In genomic region chr4:36236159-36236558, GRCh38 we compare ENCODE assay signal across 19 cellular contexts. TPM values are rescaled to one million over a fixed set of nuclear protein-coding genes. Genes with fewer than 3 reads are reported as not detected.
A peak's percentile ranks its signal among the peaks of the same experiment; 100 is the strongest.
DNase-seq lines count a peak whose midpoint lies in the region; ATAC-seq, FAIRE-seq and TF ChIP-seq lines count a peak whose summit lies in the region.
"Had no signal": no experiment of that assay in that cellular context is flagged by ENCODE, and none has a peak within 500 bp of the region (broad histone marks: within the 10 kb centered on the region; RNA-seq: fewer than 3 reads in every experiment).

No MANE protein-coding gene starts in this region.

- H3K4me1 ChIP-seq in GM12878 (ENCODE audit: control insufficient read depth, insufficient read depth, low read length) (no peaks in the 10 kb centered on the region; the same call in 1 of the 2 replicates), foreskin keratinocyte (peaks cover 10% of the 10 kb centered on the region)
- H3K4me1 ChIP-seq: HAP-1 had no signal

- TF ChIP-seq CTCF in GM12878 (IDR thresholded peaks at IDR 0.05 in 2 of 3, conservative IDR thresholded peaks at IDR 0.05 in 1 of 3; ENCODE audit: control insufficient read depth in 2 of 3, extremely low read depth in 1 of 3, insufficient read depth in 1 of 3, low read depth in 3 of 3, low read length in 3 of 3) (no peak), foreskin keratinocyte (conservative IDR thresholded peaks at IDR 0.05) (no peak), glutamatergic neuron (IDR thresholded peaks at IDR 0.05; ENCODE audit: partially characterized antibody, unreplicated experiment) (no peak)

- 94% methylated on average over 2 of the region's 2 CpGs for WGBS in GM12878 (ENCODE audit: insufficient coverage, insufficient replicate concordance, low lambda C conversion rate, missing lambda C conversion rate)

- H3K36me3 ChIP-seq in GM12878 (ENCODE audit: control insufficient read depth in 2 of 2, insufficient read depth in 2 of 2, low read length in 1 of 2) = peaks cover 0 to 19% of the 10 kb centered on the region in 2 experiments; a peak in 1 of 4 replicates
- H3K36me3 ChIP-seq: HAP-1 had no signal

- H3K4me1 Mint-ChIP-seq in activated naive CD8-positive, alpha-beta T cell treated with anti-CD3 and anti-CD28 coated beads, Interleukin-2, amount 50 U/mL, for 24 hours = peaks cover 85% of the 10 kb centered on the region
- peaks cover 47% of the 10 kb centered on the region for H3K4me1 Mint-ChIP-seq in activated naive CD8-positive, alpha-beta T cell treated with anti-CD3 and anti-CD28 coated beads for 36 hours
- no peaks in the 10 kb centered on the region for H3K4me1 Mint-ChIP-seq in glutamatergic neuron (ENCODE audit: low read depth, unreplicated experiment)

- no peak for ATAC-seq in activated naive CD8-positive, alpha-beta T cell treated with anti-CD3 and anti-CD28 coated beads, Interleukin-2, amount 50 U/mL, for 24 hours
- ATAC-seq in GM12878 (no peak), foreskin keratinocyte (no peak), HG02981 (IDR thresholded peaks at IDR 0.05; ENCODE audit: unreplicated experiment) (no peak)

- no peak for TF ChIP-seq RAD21 in GM12878 (IDR thresholded peaks at IDR 0.05; ENCODE audit: insufficient read depth, low read depth, low read length)

- TF ChIP-seq POLR2A in GM12891 (IDR thresholded peaks at IDR 0.05; ENCODE audit: low read depth, low read length) (no peak), GM12878 (IDR thresholded peaks at IDR 0.05; ENCODE audit: low read depth, low read length) (no peak)

- POLR2A ChIA-PET in GM12878 (lab: Charles Lee) = interaction anchor here (0.5 to 0.7 kb wide), 2 partner anchors 55 to 119 kb away, joined by 3 read pairs; no protein-coding TSS in a partner anchor

- H3K27me3 Mint-ChIP-seq in activated naive CD8-positive, alpha-beta T cell treated with anti-CD3 and anti-CD28 coated beads, Interleukin-2, amount 50 U/mL, for 24 hours = no peaks in the 10 kb centered on the region
- H3K27me3 Mint-ChIP-seq in activated naive CD8-positive, alpha-beta T cell treated with anti-CD3 and anti-CD28 coated beads for 36 hours = no peaks in the 10 kb centered on the region
- no peaks in the 10 kb centered on the region for H3K27me3 Mint-ChIP-seq in glutamatergic neuron (ENCODE audit: unreplicated experiment)
- H3K27me3 Mint-ChIP-seq: B cell; CD8-positive, alpha-beta memory T cell had no signal

- intact Hi-C loops in GM12878 (cut with micrococcal nuclease; ENCODE audit: unreplicated experiment) = no loop called here

- H3K36me3 Mint-ChIP-seq in activated naive CD8-positive, alpha-beta T cell treated with anti-CD3 and anti-CD28 coated beads, Interleukin-2, amount 50 U/mL, for 24 hours (ENCODE audit: low read depth) = peaks cover 57% of the 10 kb centered on the region
- H3K36me3 Mint-ChIP-seq in activated naive CD8-positive, alpha-beta T cell treated with anti-CD3 and anti-CD28 coated beads for 36 hours = peaks cover 76% of the 10 kb centered on the region
- peaks cover 7% of the 10 kb centered on the region for H3K36me3 Mint-ChIP-seq in glutamatergic neuron (ENCODE audit: unreplicated experiment)

- no TSS peak for BruUV-seq in GM12878 (replicated peaks; lab: Mats Ljungman, UMichigan)

- no peak overlapping the region for H2AFZ ChIP-seq in GM12878 (ENCODE audit: control insufficient read depth, low read depth, low read length)

- peaks cover 20% of the 10 kb centered on the region for H3K9me3 ChIP-seq in GM12878 (replicated peaks; ENCODE audit: control insufficient read depth, insufficient read depth, low read length)
- H3K9me3 ChIP-seq: Caco-2, HAP-1 had no signal

- no peak overlapping the region for H3K4me2 ChIP-seq in GM12878 (ENCODE audit: control insufficient read depth, insufficient read depth)

- peaks cover 22% of the 10 kb centered on the region for H3K9me3 Mint-ChIP-seq in activated naive CD8-positive, alpha-beta T cell treated with anti-CD3 and anti-CD28 coated beads, Interleukin-2, amount 50 U/mL, for 24 hours
- peaks cover 31% of the 10 kb centered on the region for H3K9me3 Mint-ChIP-seq in activated naive CD8-positive, alpha-beta T cell treated with anti-CD3 and anti-CD28 coated beads for 36 hours
- peaks cover 2% of the 10 kb centered on the region for H3K9me3 Mint-ChIP-seq in glutamatergic neuron (ENCODE audit: unreplicated experiment)

- no peak for TF ChIP-seq EP300 in GM12878 (IDR thresholded peaks at IDR 0.05; ENCODE audit: borderline replicate concordance in 1 of 2, control insufficient read depth in 1 of 2, low read depth in 2 of 2, low read length in 2 of 2)

- RAD21 ChIA-PET in GM12878 (lab: Charles Lee; ENCODE audit: unreplicated experiment) = interaction anchor here (0.5 to 0.6 kb wide), 2 partner anchors 44 to 112 kb away, joined by 4 read pairs; no protein-coding TSS in a partner anchor

- SMC1A ChIA-PET in GM12878 (lab: Charles Lee; ENCODE audit: uncharacterized antibody, unreplicated experiment) = interaction anchor here (0.7 to 2.1 kb wide), 4 partner anchors 13 to 35 kb away, joined by 3 to 6 read pairs (median 4); no protein-coding TSS in a partner anchor

- CTCF ChIA-PET in GM12878 (lab: Yijun Ruan, JAX) = interaction anchor here (0.6 to 1.9 kb wide), 3 partner anchors 10 to 34 kb away, joined by 3 to 5 read pairs (median 4); no protein-coding TSS in a partner anchor

- H3K79me2 ChIP-seq in GM12878 (ENCODE audit: control insufficient read depth, insufficient read depth, low read length) = peaks cover 58% of the 10 kb centered on the region

- no peak overlapping the region for H3K4me3 ChIP-seq in GM12878
- H3K4me3 ChIP-seq: BLaER1 treated with 17β-estradiol and CSF1 and Interleukin-3, amounts not matched to agents 10 nM and 100 nM; HAP-1 had no signal

- no peak for DNase-seq in activated naive CD8-positive, alpha-beta T cell treated with anti-CD3 and anti-CD28 coated beads, Interleukin-2, amount 50 U/mL, for 24 hours
- no peak for DNase-seq in activated naive CD8-positive, alpha-beta T cell treated with anti-CD3 and anti-CD28 coated beads for 36 hours
- DNase-seq in GM12891 (ENCODE audit: insufficient read length, low spot score) = no peak
- no peak for DNase-seq in GM12878 (ENCODE audit: low read depth, low spot score)
- DNase-seq in foreskin keratinocyte = no peak
- no peak for DNase-seq in glutamatergic neuron
- DNase-seq: 8988T; Caco-2; CD8-positive, alpha-beta memory T cell; KG1 had no signal

- FAIRE-seq in GM12891 (lab: Jason Lieb, UNC) (peak; percentile 45), GM12878 (lab: Jason Lieb, UNC) (no peak)
- FAIRE-seq: D721Med, G401.6, H1 had no signal

- peak overlapping the region; percentile 14 for H3K27ac Mint-ChIP-seq in activated naive CD8-positive, alpha-beta T cell treated with anti-CD3 and anti-CD28 coated beads, Interleukin-2, amount 50 U/mL, for 24 hours
- no peak overlapping the region for H3K27ac Mint-ChIP-seq in activated naive CD8-positive, alpha-beta T cell treated with anti-CD3 and anti-CD28 coated beads for 36 hours
- no peak overlapping the region for H3K27ac Mint-ChIP-seq in glutamatergic neuron (ENCODE audit: unreplicated experiment)
- H3K27ac Mint-ChIP-seq: B cell had no signal

- no peak overlapping the region for H3K9ac ChIP-seq in GM12878 (ENCODE audit: control insufficient read depth, insufficient read depth, low read length)
- H3K9ac ChIP-seq: BLaER1 treated with 17β-estradiol and CSF1 and Interleukin-3, amounts not matched to agents 10 nM and 100 nM had no signal

- H4K20me1 ChIP-seq in GM12878 (ENCODE audit: control insufficient read depth, insufficient read depth) = no peaks in the 10 kb centered on the region

- H3K27ac ChIP-seq in GM12878 (ENCODE audit: control insufficient read depth, insufficient read depth) (no peak overlapping the region), foreskin keratinocyte (peak overlapping the region; percentile 22)
- H3K27ac ChIP-seq: BLaER1 treated with 17β-estradiol and CSF1 and Interleukin-3, amounts not matched to agents 10 nM and 100 nM had no signal

- in situ Hi-C loops in GM12878 (cut with MboI) = no loop called here

- H3K27me3 ChIP-seq in GM12878 (replicated peaks in 1 of 2; ENCODE audit: control insufficient read depth in 2 of 2, insufficient read depth in 2 of 2, low read length in 1 of 2) = no peaks in the 10 kb centered on the region
- no peaks in the 10 kb centered on the region for H3K27me3 ChIP-seq in foreskin keratinocyte
- H3K27me3 ChIP-seq: BLaER1 treated with 17β-estradiol and CSF1 and Interleukin-3, amounts not matched to agents 10 nM and 100 nM had no signal

- H3K4me3 Mint-ChIP-seq in activated naive CD8-positive, alpha-beta T cell treated with anti-CD3 and anti-CD28 coated beads, Interleukin-2, amount 50 U/mL, for 24 hours = no peak overlapping the region
- H3K4me3 Mint-ChIP-seq in activated naive CD8-positive, alpha-beta T cell treated with anti-CD3 and anti-CD28 coated beads for 36 hours = no peak overlapping the region
- H3K4me3 Mint-ChIP-seq in glutamatergic neuron (ENCODE audit: unreplicated experiment) = no peak overlapping the region
- H3K4me3 Mint-ChIP-seq: B cell had no signal

RNA-seq across cellular contexts. Expression of gene ARAP2, which starts 8.2 kb away (rescaled TPM):
- total RNA-seq in activated naive CD8-positive, alpha-beta T cell treated with anti-CD3 and anti-CD28 coated beads for 36 hours = 10 to 100 TPM; 21.0 to 27.0 TPM
- polyA plus RNA-seq in GM12891 (2012; ENCODE audit: low read depth, missing spikeins) = 8.5 TPM
- total RNA-seq in GM12878 (2013; cell fraction: nucleolus; rRNA removed) = 244 and 250 TPM in 2 replicates
- total RNA-seq in GM12878 (2014; rRNA removed) = 32.9 and 40.7 TPM in 2 replicates
- 36.1 and 36.7 TPM in 2 replicates for total RNA-seq in GM12878 (2014; rRNA removed; fragmentation: Illumina TruSeq; extraction: Trizol)
- total RNA-seq in GM12878 (2021) = 28.3 and 32.0 TPM in 2 replicates
- polyA plus RNA-seq in GM12878 (2011; ENCODE audit: low read depth) = 5.7 TPM
- polyA plus RNA-seq in GM12878 (2011; rRNA removed) = 12.1 and 19.1 TPM in 2 replicates
- 3.0 and 4.1 TPM in 2 replicates for polyA plus RNA-seq in GM12878 (2011; cell fraction: cytosol; rRNA removed)
- 14.8 and 17.4 TPM in 2 replicates for polyA plus RNA-seq in GM12878 (2011; cell fraction: nucleus; rRNA removed)
- polyA plus RNA-seq in GM12878 (2012) = 9.5 and 11.7 TPM in 2 replicates
- polyA plus RNA-seq in GM12878 (2014; fragmentation: Illumina TruSeq; extraction: Trizol) = 18.2 and 24.6 TPM in 2 replicates
- 1 to 10 TPM; 5.4 to 5.7 TPM for polyA plus RNA-seq in GM12878 (2014; fragmentation: Nextera tagmentation; extraction: Ambion mirVana)
- polyA plus RNA-seq in GM12878 (2014; rRNA removed) = 9.4 and 11.5 TPM in 2 replicates
- 10 to 100 TPM in 1 of 2 experiments, 1 to 10 TPM in 1; 8.0 to 12.3 TPM for polyA plus RNA-seq in GM12878 (2016; fragmentation: Nextera tagmentation; extraction: Ambion mirVana)
- polyA minus RNA-seq in GM12878 (2011; rRNA and poly(A)+ RNA removed) = 28.9 and 52.4 TPM in 2 replicates
- polyA minus RNA-seq in GM12878 (2011; cell fraction: cytosol; rRNA and poly(A)+ RNA removed) = 5.1 and 12.1 TPM in 2 replicates
- polyA minus RNA-seq in GM12878 (2011; cell fraction: nucleus; rRNA and poly(A)+ RNA removed) = 57.2 and 74.5 TPM in 2 replicates
- total RNA-seq in foreskin keratinocyte = 13.0 and 13.5 TPM in 2 replicates
- polyA plus RNA-seq in foreskin keratinocyte = 1.5 and 1.8 TPM in 2 replicates
- total RNA-seq in glutamatergic neuron (ENCODE audit: unreplicated experiment) = 1.4 TPM

RNA-seq across cellular contexts. Expression of gene DTHD1, which starts 45.3 kb away (rescaled TPM):
- under 1 TPM; 0.08 to 0.12 TPM for total RNA-seq in activated naive CD8-positive, alpha-beta T cell treated with anti-CD3 and anti-CD28 coated beads for 36 hours
- 0.71 TPM for polyA plus RNA-seq in GM12891 (2012; ENCODE audit: low read depth, missing spikeins)
- total RNA-seq in GM12878 (2013; cell fraction: nucleolus; rRNA removed) = 0.24 and 0.31 TPM in 2 replicates
- total RNA-seq in GM12878 (2014; rRNA removed) (1.3 TPM in 2 replicates), GM12878 (2014; rRNA removed; fragmentation: Illumina TruSeq; extraction: Trizol) (1.7 and 1.8 TPM in 2 replicates), GM12878 (2021) (2.0 and 2.1 TPM in 2 replicates), foreskin keratinocyte (not detected in 2 replicates), glutamatergic neuron (ENCODE audit: unreplicated experiment) (not detected)
- 0.28 TPM for polyA plus RNA-seq in GM12878 (2011; ENCODE audit: low read depth)
- polyA plus RNA-seq in GM12878 (2011; rRNA removed) (0.05 and 0.19 TPM in 2 replicates), GM12878 (2014; fragmentation: Illumina TruSeq; extraction: Trizol) (2.8 and 4.6 TPM in 2 replicates), GM12878 (2014; fragmentation: Nextera tagmentation; extraction: Ambion mirVana) (1 to 10 TPM; 1.2 to 1.5 TPM), GM12878 (2014; rRNA removed) (1.1 and 2.2 TPM in 2 replicates), GM12878 (2016; fragmentation: Nextera tagmentation; extraction: Ambion mirVana) (1 to 10 TPM; 1.1 to 1.3 TPM), foreskin keratinocyte (not detected in 2 replicates)
- 0.03 TPM in 2 replicates for polyA plus RNA-seq in GM12878 (2011; cell fraction: cytosol; rRNA removed)
- polyA plus RNA-seq in GM12878 (2011; cell fraction: nucleus; rRNA removed) = 0.06 and 0.10 TPM in 2 replicates
- polyA plus RNA-seq in GM12878 (2012) = 0.38 and 0.98 TPM in 2 replicates
- not detected in 2 replicates for polyA minus RNA-seq in GM12878 (2011; rRNA and poly(A)+ RNA removed)
- not detected in 2 replicates for polyA minus RNA-seq in GM12878 (2011; cell fraction: cytosol; rRNA and poly(A)+ RNA removed)
- polyA minus RNA-seq in GM12878 (2011; cell fraction: nucleus; rRNA and poly(A)+ RNA removed) = 0.19 TPM in 1 of 2 replicates, not detected in the other
- total RNA-seq: A673, B cell, Caco-2, H1 had no signal
- polyA plus RNA-seq: AG04450, H1 had no signal
